In genomic region chr21:24420694-24421093, GRCh38 we compare ENCODE assay signal across 16 cellular contexts.
A peak's percentile ranks its signal among the peaks of the same experiment; 100 is the strongest.
DNase-seq lines count a peak whose midpoint lies in the region; ATAC-seq and TF ChIP-seq lines count a peak whose summit lies in the region.
"Had no signal": no experiment of that assay in that cellular context is flagged by ENCODE, and none has a peak within 500 bp of the region (broad histone marks: within the 10 kb centered on the region; RNA-seq: fewer than 3 reads in every experiment).

No MANE protein-coding gene starts in this region.

- no peak overlapping the region for H3K4me2 ChIP-seq in osteoblast (ENCODE audit: insufficient read depth, low read length)

- H3K4me1 Mint-ChIP-seq in natural killer cell treated with Interleukin-12 subunit alpha and Interleukin-12 subunit beta and Interleukin-15 and Interleukin-18, amount 100 ng/mL, for 72 hours (ENCODE audit: low read depth in 2 of 2): peaks cover 0 to 3% of the 10 kb centered on the region in 2 donors
- H3K4me1 Mint-ChIP-seq: activated naive CD4-positive, alpha-beta T cell treated with anti-CD3 and anti-CD28 coated beads, Interleukin-2, amount 10 ng/mL, durations not matched to agents 7 days and 5 days; T-cell had no signal

- H3K4me1 ChIP-seq in osteoblast (ENCODE audit: insufficient read depth, low read length): no peaks in the 10 kb centered on the region
- H3K4me1 ChIP-seq: body of pancreas had no signal

- no peak for TF ChIP-seq CTCF in osteoblast (IDR thresholded peaks at IDR 0.05; ENCODE audit: extremely low read depth, low read depth, low read length)

- H2AFZ ChIP-seq in osteoblast (ENCODE audit: low read length): no peak overlapping the region

- no peaks in the 10 kb centered on the region for H3K79me2 ChIP-seq in osteoblast (ENCODE audit: insufficient read depth, low read length)

- no peaks in the 10 kb centered on the region for H3K27me3 ChIP-seq in osteoblast (ENCODE audit: insufficient read depth, low read length)
- H3K27me3 ChIP-seq: body of pancreas, dorsolateral prefrontal cortex had no signal

- H3K4me3 Mint-ChIP-seq in natural killer cell treated with Interleukin-12 subunit alpha and Interleukin-12 subunit beta and Interleukin-15 and Interleukin-18, amount 100 ng/mL, for 72 hours: no peak overlapping the region
- H3K4me3 Mint-ChIP-seq: activated naive CD4-positive, alpha-beta T cell treated with anti-CD3 and anti-CD28 coated beads, Interleukin-2, amount 10 ng/mL, durations not matched to agents 7 days and 5 days; T-cell had no signal

- H3K4me3 ChIP-seq in osteoblast (ENCODE audit: insufficient read depth, low read length): no peak overlapping the region
- H3K4me3 ChIP-seq: body of pancreas, dorsolateral prefrontal cortex had no signal

- no peaks in the 10 kb centered on the region for H4K20me1 ChIP-seq in osteoblast (ENCODE audit: insufficient read depth, low read length)

- H3K27ac Mint-ChIP-seq in natural killer cell treated with Interleukin-12 subunit alpha and Interleukin-12 subunit beta and Interleukin-15 and Interleukin-18, amount 100 ng/mL, for 72 hours: no peak overlapping the region
- H3K27ac Mint-ChIP-seq: activated naive CD4-positive, alpha-beta T cell treated with anti-CD3 and anti-CD28 coated beads, Interleukin-2, amount 10 ng/mL, durations not matched to agents 7 days and 5 days; T-cell had no signal

- ATAC-seq in GM18517 (IDR thresholded peaks at IDR 0.05; ENCODE audit: unreplicated experiment): peak; percentile 78
- peak; percentile 64 for ATAC-seq in GM21423 (IDR thresholded peaks at IDR 0.05; ENCODE audit: unreplicated experiment)
- ATAC-seq in HG03103 (IDR thresholded peaks at IDR 0.05; ENCODE audit: low read depth, unreplicated experiment): peak; percentile 78
- ATAC-seq in left lobe of liver: no peak
- no peak for ATAC-seq in natural killer cell treated with Interleukin-12 subunit alpha and Interleukin-12 subunit beta and Interleukin-15 and Interleukin-18, amount 100 ng/mL, for 72 hours
- ATAC-seq: body of pancreas, T-cell had no signal

- H3K27ac ChIP-seq in osteoblast (ENCODE audit: low read depth, low read length): no peak overlapping the region
- H3K27ac ChIP-seq: body of pancreas, dorsolateral prefrontal cortex had no signal

- H3K9me3 ChIP-seq in osteoblast (ENCODE audit: low read depth, low read length): peaks cover 8% of the 10 kb centered on the region

- H3K36me3 Mint-ChIP-seq in natural killer cell treated with Interleukin-12 subunit alpha and Interleukin-12 subunit beta and Interleukin-15 and Interleukin-18, amount 100 ng/mL, for 72 hours: peaks cover 13% of the 10 kb centered on the region
- H3K36me3 Mint-ChIP-seq: activated naive CD4-positive, alpha-beta T cell treated with anti-CD3 and anti-CD28 coated beads, Interleukin-2, amount 10 ng/mL, durations not matched to agents 7 days and 5 days; T-cell had no signal

- no peaks in the 10 kb centered on the region for H3K36me3 ChIP-seq in osteoblast (ENCODE audit: insufficient read depth, low read length)

- peak; percentile 9 for DNase-seq in NAMALWA (ENCODE audit: low spot score)
- DNase-seq in osteoblast (ENCODE audit: insufficient read length, low spot score, missing footprints): no peak
- DNase-seq in left lobe of liver (ENCODE audit: low spot score): no peak
- no peak for DNase-seq in retina
- DNase-seq in natural killer cell treated with Interleukin-12 subunit alpha and Interleukin-12 subunit beta and Interleukin-15 and Interleukin-18, amount 100 ng/mL, for 72 hours (ENCODE audit: low spot score): no peak
- DNase-seq: activated CD4-positive, CD25-positive, alpha-beta regulatory T cell; activated naive CD4-positive, alpha-beta T cell treated with anti-CD3 and anti-CD28 coated beads, Interleukin-2, amount 10 ng/mL, durations not matched to agents 7 days and 5 days; body of pancreas; dorsolateral prefrontal cortex; KBM-7; NCI-H1436 treated with DMSO at 0.1 percent for 48 hours; NCI-H510A treated with DMSO at 0.1 percent for 48 hours; T-cell had no signal

- H3K27me3 Mint-ChIP-seq in natural killer cell treated with Interleukin-12 subunit alpha and Interleukin-12 subunit beta and Interleukin-15 and Interleukin-18, amount 100 ng/mL, for 72 hours: peaks cover 0 to 11% of the 10 kb centered on the region in 2 donors
- H3K27me3 Mint-ChIP-seq: activated naive CD4-positive, alpha-beta T cell treated with anti-CD3 and anti-CD28 coated beads, Interleukin-2, amount 10 ng/mL, durations not matched to agents 7 days and 5 days; T-cell had no signal

- H3K9me3 Mint-ChIP-seq in natural killer cell treated with Interleukin-12 subunit alpha and Interleukin-12 subunit beta and Interleukin-15 and Interleukin-18, amount 100 ng/mL, for 72 hours: peaks cover 12% of the 10 kb centered on the region

Comparison
In these comparisons a context has a peak if more than half of its experiments do, and no peak if none do; other contexts are left out.
1. ATAC-seq: peak in GM18517 (single experiment), GM21423 (single experiment) and HG03103 (single experiment); none in left lobe of liver (single experiment) and natural killer cell treated with Interleukin-12 subunit alpha and Interleukin-12 subunit beta and Interleukin-15 and Interleukin-18, amount 100 ng/mL, for 72 hours (0 of 2).